Comparison of ENCODE assay signal across 8 cellular contexts in genomic region chr20:37133952-37134351, GRCh38.
"Had no signal": no experiment of that assay in that cellular context is flagged by ENCODE, and none has a peak within 500 bp of the region (broad histone marks: within the 10 kb centered on the region; RNA-seq: fewer than 3 reads in every experiment).

No MANE protein-coding gene starts in this region.

- H3K36me3 ChIP-seq: HAP-1 had no signal

- FAIRE-seq: HepG2 had no signal

- H3K4me3 ChIP-seq: GM23338, HAP-1 had no signal

- H3K4me1 ChIP-seq: HAP-1 had no signal

- ATAC-seq: GM23338, HCT116, HepG2 had no signal

- H3K4me2 ChIP-seq: GM23338 had no signal

- DNase-seq: H7, HFFc6, KBM-7 had no signal

- H3K27ac ChIP-seq: HL-60 had no signal

- H3K9me3 ChIP-seq: HAP-1 had no signal
